8 cellular contexts compared by ENCODE assay signal in the genomic region with DNA sequence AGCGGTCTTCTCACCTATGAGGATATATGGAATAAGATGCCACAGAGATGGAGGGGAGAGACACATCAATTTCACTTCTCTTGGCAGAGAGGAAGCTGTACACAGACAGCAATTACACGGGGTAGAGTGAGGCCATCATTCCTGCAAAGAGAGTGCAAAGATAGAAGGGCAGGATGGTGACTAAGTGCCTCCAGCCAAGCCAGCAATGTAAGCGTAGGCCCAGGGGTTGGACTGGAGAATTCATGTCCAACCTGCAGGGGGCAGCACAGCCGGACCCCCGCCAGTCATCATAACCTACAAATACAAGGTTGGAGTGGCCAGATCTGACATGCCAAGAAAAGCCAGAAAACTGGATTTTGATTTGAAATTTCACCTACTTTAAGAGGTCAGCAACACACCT.
DNase-seq lines count a peak whose midpoint lies in the region; ATAC-seq and TF ChIP-seq lines count a peak whose summit lies in the region.

No MANE protein-coding gene starts in this region.

- no peaks in the 10 kb centered on the region for H3K36me3 Mint-ChIP-seq in activated naive CD8-positive, alpha-beta T cell treated with anti-CD3 and anti-CD28 coated beads, Interleukin-2, amount 50 U/mL, for 24 hours (ENCODE audit: low read depth)

- H3K4me2 ChIP-seq in parathyroid adenoma (ENCODE audit: low read length): no peak overlapping the region

- no peak for TF ChIP-seq EP300 in Ishikawa (IDR thresholded peaks at IDR 0.05; ENCODE audit: borderline replicate concordance)

- H3K4me1 ChIP-seq in parathyroid adenoma: no peaks in the 10 kb centered on the region

- H3K36me3 ChIP-seq in parathyroid adenoma (ENCODE audit: control insufficient read depth, insufficient read depth, low read length): no peaks in the 10 kb centered on the region

- H3K4me1 Mint-ChIP-seq in activated naive CD8-positive, alpha-beta T cell treated with anti-CD3 and anti-CD28 coated beads, Interleukin-2, amount 50 U/mL, for 24 hours: no peaks in the 10 kb centered on the region

- H3K4me3 ChIP-seq in parathyroid adenoma (ENCODE audit: low read depth, low read length): no peak overlapping the region

- DNase-seq in ELF-1 (ENCODE audit: low read depth, low spot score) (peak; percentile 67), T1000 (lab: John Stamatoyannopoulos, UW) (no peak), NCI-H187 (lab: John Stamatoyannopoulos, UW) (no peak)
- DNase-seq in activated naive CD8-positive, alpha-beta T cell treated with anti-CD3 and anti-CD28 coated beads, Interleukin-2, amount 50 U/mL, for 24 hours: peak; percentile 34

- no peak overlapping the region for H3K27ac Mint-ChIP-seq in activated naive CD8-positive, alpha-beta T cell treated with anti-CD3 and anti-CD28 coated beads, Interleukin-2, amount 50 U/mL, for 24 hours

- H3K27ac ChIP-seq in parathyroid adenoma: no peak overlapping the region

- no peaks in the 10 kb centered on the region for H3K9me3 ChIP-seq in parathyroid adenoma (ENCODE audit: control insufficient read depth, low read length)

- TF ChIP-seq RAD21 in Ishikawa (IDR thresholded peaks at IDR 0.05; ENCODE audit: low read depth): peak; percentile 20; the same call in 1 of the 2 replicates

- no peaks in the 10 kb centered on the region for H3K79me2 ChIP-seq in parathyroid adenoma

- H3K9ac ChIP-seq in parathyroid adenoma: no peak overlapping the region

- peak; percentile 92 for ATAC-seq in activated naive CD8-positive, alpha-beta T cell treated with anti-CD3 and anti-CD28 coated beads, Interleukin-2, amount 50 U/mL, for 24 hours
- ATAC-seq in HG02840 (IDR thresholded peaks at IDR 0.05; ENCODE audit: low FRiP score, unreplicated experiment) (no peak), GM19397 (IDR thresholded peaks at IDR 0.05; ENCODE audit: unreplicated experiment) (no peak)

- no peaks in the 10 kb centered on the region for H3K27me3 Mint-ChIP-seq in activated naive CD8-positive, alpha-beta T cell treated with anti-CD3 and anti-CD28 coated beads, Interleukin-2, amount 50 U/mL, for 24 hours

- no peaks in the 10 kb centered on the region for H3K9me3 Mint-ChIP-seq in activated naive CD8-positive, alpha-beta T cell treated with anti-CD3 and anti-CD28 coated beads, Interleukin-2, amount 50 U/mL, for 24 hours

- peak overlapping the region; percentile 25 for H2AFZ ChIP-seq in parathyroid adenoma

- H3K4me3 Mint-ChIP-seq in activated naive CD8-positive, alpha-beta T cell treated with anti-CD3 and anti-CD28 coated beads, Interleukin-2, amount 50 U/mL, for 24 hours: no peak overlapping the region

- H3K27me3 ChIP-seq in parathyroid adenoma (ENCODE audit: control insufficient read depth, insufficient read depth, low read length): no peaks in the 10 kb centered on the region

- TF ChIP-seq CTCF in parathyroid adenoma (IDR thresholded peaks at IDR 0.05): peak; percentile 52

TF ChIP-seq in Ishikawa, 13 proteins besides CTCF, POLR2A, EP300 and RAD21:
- TF ChIP-seq TCF12 (IDR thresholded peaks at IDR 0.05; ENCODE audit: low read depth) (no peak), YY1 (IDR thresholded peaks at IDR 0.05; ENCODE audit: low read depth) (no peak), TEAD4 (IDR thresholded peaks at IDR 0.05) (no peak), CEBPB (IDR thresholded peaks at IDR 0.05) (no peak), NFIC (IDR thresholded peaks at IDR 0.05) (no peak), ZBTB7A (IDR thresholded peaks at IDR 0.05; ENCODE audit: low read depth) (no peak)
- TF ChIP-seq, protein P1, sequence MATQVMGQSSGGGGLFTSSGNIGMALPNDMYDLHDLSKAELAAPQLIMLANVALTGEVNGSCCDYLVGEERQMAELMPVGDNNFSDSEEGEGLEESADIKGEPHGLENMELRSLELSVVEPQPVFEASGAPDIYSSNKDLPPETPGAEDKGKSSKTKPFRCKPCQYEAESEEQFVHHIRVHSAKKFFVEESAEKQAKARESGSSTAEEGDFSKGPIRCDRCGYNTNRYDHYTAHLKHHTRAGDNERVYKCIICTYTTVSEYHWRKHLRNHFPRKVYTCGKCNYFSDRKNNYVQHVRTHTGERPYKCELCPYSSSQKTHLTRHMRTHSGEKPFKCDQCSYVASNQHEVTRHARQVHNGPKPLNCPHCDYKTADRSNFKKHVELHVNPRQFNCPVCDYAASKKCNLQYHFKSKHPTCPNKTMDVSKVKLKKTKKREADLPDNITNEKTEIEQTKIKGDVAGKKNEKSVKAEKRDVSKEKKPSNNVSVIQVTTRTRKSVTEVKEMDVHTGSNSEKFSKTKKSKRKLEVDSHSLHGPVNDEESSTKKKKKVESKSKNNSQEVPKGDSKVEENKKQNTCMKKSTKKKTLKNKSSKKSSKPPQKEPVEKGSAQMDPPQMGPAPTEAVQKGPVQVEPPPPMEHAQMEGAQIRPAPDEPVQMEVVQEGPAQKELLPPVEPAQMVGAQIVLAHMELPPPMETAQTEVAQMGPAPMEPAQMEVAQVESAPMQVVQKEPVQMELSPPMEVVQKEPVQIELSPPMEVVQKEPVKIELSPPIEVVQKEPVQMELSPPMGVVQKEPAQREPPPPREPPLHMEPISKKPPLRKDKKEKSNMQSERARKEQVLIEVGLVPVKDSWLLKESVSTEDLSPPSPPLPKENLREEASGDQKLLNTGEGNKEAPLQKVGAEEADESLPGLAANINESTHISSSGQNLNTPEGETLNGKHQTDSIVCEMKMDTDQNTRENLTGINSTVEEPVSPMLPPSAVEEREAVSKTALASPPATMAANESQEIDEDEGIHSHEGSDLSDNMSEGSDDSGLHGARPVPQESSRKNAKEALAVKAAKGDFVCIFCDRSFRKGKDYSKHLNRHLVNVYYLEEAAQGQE (IDR thresholded peaks at IDR 0.05; ENCODE audit: low read depth): no peak
- TF ChIP-seq, protein P2, sequence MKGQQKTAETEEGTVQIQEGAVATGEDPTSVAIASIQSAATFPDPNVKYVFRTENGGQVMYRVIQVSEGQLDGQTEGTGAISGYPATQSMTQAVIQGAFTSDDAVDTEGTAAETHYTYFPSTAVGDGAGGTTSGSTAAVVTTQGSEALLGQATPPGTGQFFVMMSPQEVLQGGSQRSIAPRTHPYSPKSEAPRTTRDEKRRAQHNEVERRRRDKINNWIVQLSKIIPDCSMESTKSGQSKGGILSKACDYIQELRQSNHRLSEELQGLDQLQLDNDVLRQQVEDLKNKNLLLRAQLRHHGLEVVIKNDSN (IDR thresholded peaks at IDR 0.05): no peak
- TF ChIP-seq, protein P3, sequence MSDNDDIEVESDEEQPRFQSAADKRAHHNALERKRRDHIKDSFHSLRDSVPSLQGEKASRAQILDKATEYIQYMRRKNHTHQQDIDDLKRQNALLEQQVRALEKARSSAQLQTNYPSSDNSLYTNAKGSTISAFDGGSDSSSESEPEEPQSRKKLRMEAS (IDR thresholded peaks at IDR 0.05): no peak
TF ChIP-seq in Ishikawa: peak in this region for 0.

Comparison
In these comparisons a context has a peak if more than half of its experiments do, and no peak if none do; other contexts are left out.
1. DNase-seq: peak in ELF-1 (single experiment) and activated naive CD8-positive, alpha-beta T cell treated with anti-CD3 and anti-CD28 coated beads, Interleukin-2, amount 50 U/mL, for 24 hours (single experiment); none in T1000 (single experiment) and NCI-H187 (0 of 2).